Comparison of ENCODE assay signal across 13 cellular contexts in the genomic region with DNA sequence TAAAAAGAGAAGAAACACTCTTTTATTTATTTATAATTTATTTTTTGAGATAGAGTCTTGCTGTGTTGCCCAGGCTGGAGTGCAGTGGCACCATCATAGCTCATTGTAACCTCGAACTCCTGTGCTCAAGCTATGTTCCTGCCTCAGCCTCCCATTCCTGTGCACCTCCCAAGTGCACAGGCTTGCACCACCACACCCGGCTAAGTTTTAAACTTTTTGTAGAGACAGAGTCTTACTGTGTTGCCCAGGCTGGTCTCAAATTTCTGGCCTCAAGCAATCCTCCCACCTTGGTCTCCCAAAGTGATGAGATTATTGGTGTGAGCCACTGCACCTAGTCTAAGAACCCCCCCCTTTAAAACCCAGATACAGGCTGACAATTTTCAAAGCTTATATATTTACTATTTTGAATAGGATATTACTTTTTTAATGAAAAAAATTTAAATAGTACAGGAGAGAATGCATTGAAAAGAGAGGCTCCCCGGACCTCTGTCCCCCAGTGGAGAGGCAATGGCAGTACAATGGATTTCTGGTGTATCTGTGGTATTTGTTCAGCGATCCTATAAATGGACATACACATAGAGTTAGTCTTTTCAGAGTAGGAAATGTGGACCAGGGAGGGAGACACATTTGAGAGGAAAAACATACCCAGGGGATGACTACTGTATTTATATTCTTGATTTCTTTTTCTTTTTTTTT. TPM values are rescaled to one million over a fixed set of nuclear protein-coding genes. Genes with fewer than 3 reads are reported as not detected.
DNase-seq lines count a peak whose midpoint lies in the region; ATAC-seq and TF ChIP-seq lines count a peak whose summit lies in the region.
"Had no signal": no experiment of that assay in that cellular context is flagged by ENCODE, and none has a peak within 500 bp of the region (broad histone marks: within the 10 kb centered on the region; RNA-seq: fewer than 3 reads in every experiment).

No MANE protein-coding gene starts in this region.

- no peak overlapping the region for H2AFZ ChIP-seq in OCI-LY7 (ENCODE audit: low read length)

- no peaks in the 10 kb centered on the region for H3K79me2 ChIP-seq in OCI-LY7 (ENCODE audit: insufficient read depth, low read depth, low read length)
- H3K79me2 ChIP-seq: hepatocyte had no signal

- no peaks in the 10 kb centered on the region for H3K9me3 Mint-ChIP-seq in CD4-positive, alpha-beta T cell

- no peaks in the 10 kb centered on the region for H3K27me3 ChIP-seq in CD4-positive, alpha-beta T cell (ENCODE audit: control insufficient read depth, insufficient read depth, low read length)
- H3K27me3 ChIP-seq: hepatocyte had no signal

- H3K27me3 Mint-ChIP-seq in CD4-positive, alpha-beta T cell: no peaks in the 10 kb centered on the region

- H3K9me3 ChIP-seq in CD4-positive, alpha-beta T cell (ENCODE audit: control insufficient read depth, low read length): no peaks in the 10 kb centered on the region
- no peaks in the 10 kb centered on the region for H3K9me3 ChIP-seq in OCI-LY7 (ENCODE audit: low read length)

- no peak overlapping the region for H3K4me3 ChIP-seq in OCI-LY7 (ENCODE audit: low read depth, low read length, poor library complexity, severe bottlenecking)
- no peak overlapping the region for H3K4me3 ChIP-seq in epithelial cell of proximal tubule (ENCODE audit: low read depth, low read length)
- H3K4me3 ChIP-seq: hepatocyte had no signal

- no peaks in the 10 kb centered on the region for H3K36me3 ChIP-seq in OCI-LY7 (ENCODE audit: insufficient read depth, low read length)

- DNase-seq in ACHN (peak; percentile 13), OCI-LY7 (ENCODE audit: low spot score) (no peak), epithelial cell of proximal tubule (ENCODE audit: low read depth) (no peak), HuH-7 (ENCODE audit: low spot score) (no peak), NCI-H446 treated with DMSO at 0.1 percent for 48 hours (lab: John Stamatoyannopoulos, UW) (no peak), NCI-H2171 treated with DMSO at 0.1 percent for 48 hours (lab: John Stamatoyannopoulos, UW) (no peak)
- no peak for DNase-seq in CD4-positive, alpha-beta T cell
- DNase-seq: activated CD4-positive, alpha-beta T cell treated with anti-CD3 and anti-CD28 coated beads, Interleukin-2, amount 50 U/mL, for 48 hours; GF-D8; stimulated activated CD4-positive, alpha-beta T cell treated with anti-CD3 and anti-CD28 coated beads, Interleukin-15, amount 100 ng/mL, for 24 hours had no signal

- H3K4me3 Mint-ChIP-seq in CD4-positive, alpha-beta T cell: no peak overlapping the region

- intact Hi-C loops in CD4-positive, alpha-beta T cell (cut with DNase I, micrococcal nuclease): loop anchor here (1.0 to 10.0 kb wide), 4 partner anchors 192 to 940 kb away; no protein-coding TSS in a partner anchor
- intact Hi-C loops in OCI-LY7 (cut with micrococcal nuclease; ENCODE audit: unreplicated experiment): no loop called here

- CTCF ChIA-PET in CD4-positive, alpha-beta T cell (lab: Charles Lee): interaction anchor here (0.7 to 0.8 kb wide), 2 partner anchors 53 to 192 kb away, joined by 4 read pairs; a partner anchor contains a TSS
- CTCF ChIA-PET in OCI-LY7 (lab: Charles Lee; ENCODE audit: unreplicated experiment): no interaction called here

- in situ Hi-C loops in ACHN (cut with HindIII; ENCODE audit: low pct_ligation_motif_present, low pct_unique_long_range_greater_than_20kb, low sequenced_read_pairs): no loop called here

- no peak for ATAC-seq in CD4-positive, alpha-beta T cell (ENCODE audit: poor library complexity)
- ATAC-seq in HG02840 (IDR thresholded peaks at IDR 0.05; ENCODE audit: low FRiP score, unreplicated experiment): no peak

- TF ChIP-seq CTCF in CD4-positive, alpha-beta T cell (IDR thresholded peaks at IDR 0.05): no peak
- TF ChIP-seq CTCF in OCI-LY7 (conservative IDR thresholded peaks at IDR 0.05; ENCODE audit: low read length): 0 out of 2 replicates have a peak, but pooled peaks have one; percentile 30
- peak; percentile 22 for TF ChIP-seq CTCF in epithelial cell of proximal tubule (conservative IDR thresholded peaks at IDR 0.05; ENCODE audit: low read depth, low read length)

- no TSS peak for BruUV-seq in OCI-LY7 (replicated peaks; lab: Mats Ljungman, UMichigan)

- H3K27ac ChIP-seq in CD4-positive, alpha-beta T cell (ENCODE audit: low read depth, low read length): no peak overlapping the region
- H3K27ac ChIP-seq in OCI-LY7 (ENCODE audit: low read depth, low read length, poor library complexity, severe bottlenecking): no peak overlapping the region
- H3K27ac ChIP-seq: hepatocyte had no signal

- no peaks in the 10 kb centered on the region for H3K9me2 ChIP-seq in OCI-LY7 (ENCODE audit: insufficient read depth, low read length)

- peaks cover 14% of the 10 kb centered on the region for H3K4me1 Mint-ChIP-seq in CD4-positive, alpha-beta T cell (ENCODE audit: low read depth)

- no peaks in the 10 kb centered on the region for H4K20me1 ChIP-seq in OCI-LY7 (ENCODE audit: insufficient read depth, low read length)

- no peaks in the 10 kb centered on the region for H3K36me3 Mint-ChIP-seq in CD4-positive, alpha-beta T cell (ENCODE audit: low read depth)
- H3K36me3 Mint-ChIP-seq: IgD-negative memory B cell had no signal

- POLR2A ChIA-PET in CD4-positive, alpha-beta T cell (lab: Charles Lee): interaction anchor here (0.8 to 2.1 kb wide), 4 partner anchors 19 to 642 kb away, joined by 3 to 11 read pairs (median 6); a partner anchor contains a TSS
- POLR2A ChIA-PET in OCI-LY7 (lab: Charles Lee): no interaction called here

- no peaks in the 10 kb centered on the region for H3K4me1 ChIP-seq in OCI-LY7 (ENCODE audit: insufficient read depth, low read length, poor library complexity, severe bottlenecking)

- H3K27ac Mint-ChIP-seq in CD4-positive, alpha-beta T cell: peak overlapping the region; percentile 85
- H3K27ac Mint-ChIP-seq: IgD-negative memory B cell had no signal

- H3K4me2 ChIP-seq in OCI-LY7 (ENCODE audit: low read length): no peak overlapping the region

RNA-seq across cellular contexts. Expression of a gene that starts 48.1 kb away (rescaled TPM):
- total RNA-seq in CD4-positive, alpha-beta T cell: 10 to 100 TPM; 39.4 to 46.8 TPM
- 45.7 and 55.5 TPM in 2 replicates for total RNA-seq in OCI-LY7 (2014; rRNA removed; shearing (Covaris generic))
- total RNA-seq in OCI-LY7 (2022): 71.9 and 75.6 TPM in 2 replicates
- 65.6 and 67.2 TPM in 2 replicates for total RNA-seq in epithelial cell of proximal tubule

RNA-seq across cellular contexts. Expression of a gene that starts 53.4 kb away (rescaled TPM):
- total RNA-seq in CD4-positive, alpha-beta T cell: 1 to 10 TPM; 1.0 to 1.8 TPM
- 0.03 and 0.22 TPM in 2 replicates for total RNA-seq in OCI-LY7 (2014; rRNA removed; shearing (Covaris generic))
- 0.49 and 1.7 TPM in 2 replicates for total RNA-seq in OCI-LY7 (2022)
- total RNA-seq in epithelial cell of proximal tubule: 10.2 and 20.5 TPM in 2 replicates
